In genomic region chr12:28219827-28220226, GRCh38 we compare ENCODE assay signal across 8 cellular contexts.
"Had no signal": no experiment of that assay in that cellular context is flagged by ENCODE, and none has a peak within 500 bp of the region (broad histone marks: within the 10 kb centered on the region; RNA-seq: fewer than 3 reads in every experiment).

No MANE protein-coding gene starts in this region.

- H3K27ac Mint-ChIP-seq: IgD-negative memory B cell had no signal

- H3K27me3 Mint-ChIP-seq: IgD-negative memory B cell had no signal

- H3K4me2 ChIP-seq: KMS-11 had no signal

- H3K27ac ChIP-seq: HL-60, KMS-11 had no signal

- DNase-seq: IMR-90, KBM-7, KG1 had no signal

- H3K9ac ChIP-seq: KMS-11 had no signal

- H3K4me3 Mint-ChIP-seq: IgD-negative memory B cell had no signal

- ATAC-seq: HepG2 had no signal

- FAIRE-seq: HepG2, HTR-8/SVneo had no signal
